ENCODE assay signal across 9 cellular contexts in the genomic region with DNA sequence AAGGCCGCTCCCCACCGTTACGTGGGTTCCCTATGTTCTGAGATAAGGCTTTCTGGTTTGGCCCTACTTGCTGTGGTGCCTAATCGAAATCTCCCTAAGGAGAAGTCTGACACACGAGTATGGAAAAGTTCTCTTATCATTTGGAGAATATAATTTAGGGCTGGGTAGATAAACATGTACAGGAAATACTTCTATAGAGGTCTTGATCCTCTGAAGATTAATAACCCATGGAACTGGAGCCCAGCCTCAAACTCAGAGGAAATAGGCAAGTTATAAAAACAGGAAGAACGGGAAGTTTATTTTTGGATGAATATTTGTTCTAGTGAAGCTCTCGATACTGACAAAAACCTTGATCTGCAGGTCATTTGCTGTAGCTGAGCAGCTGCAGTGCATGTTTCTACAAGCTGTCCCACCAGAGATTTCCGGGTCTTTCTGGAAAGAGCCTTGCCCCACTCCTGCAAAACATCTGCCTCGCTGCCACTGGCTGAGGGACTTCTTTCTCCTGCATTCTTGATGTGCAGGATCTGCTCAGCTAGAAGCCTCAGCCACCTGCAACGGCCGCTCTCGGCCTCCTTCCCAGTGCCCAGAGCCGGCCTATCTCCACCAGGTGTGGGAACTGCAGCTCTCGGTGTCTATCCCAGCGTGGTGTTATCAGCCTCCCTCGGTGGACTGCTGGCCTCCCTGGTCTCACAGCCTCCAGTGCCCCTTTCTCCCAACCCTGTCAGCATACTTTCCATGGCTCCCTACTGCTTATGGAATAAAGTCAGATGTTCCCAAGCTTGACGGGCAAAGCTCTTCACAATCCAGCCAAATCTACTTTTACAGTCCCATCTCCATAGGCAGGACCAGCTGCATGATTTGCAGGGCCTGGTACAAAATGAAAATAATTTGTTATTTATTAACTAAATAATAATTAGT. TPM values are rescaled to one million over a fixed set of nuclear protein-coding genes. Genes with fewer than 3 reads are reported as not detected.
A peak's percentile ranks its signal among the peaks of the same experiment; 100 is the strongest.
DNase-seq lines count a peak whose midpoint lies in the region; ATAC-seq, FAIRE-seq and TF ChIP-seq lines count a peak whose summit lies in the region.
"Had no signal": no experiment of that assay in that cellular context is flagged by ENCODE, and none has a peak within 500 bp of the region (broad histone marks: within the 10 kb centered on the region; RNA-seq: fewer than 3 reads in every experiment).

No MANE protein-coding gene starts in this region.

- H4K20me1 ChIP-seq in HCT116 (ENCODE audit: insufficient read depth): no peaks in the 10 kb centered on the region
- H4K20me1 ChIP-seq in hepatocyte (ENCODE audit: insufficient read depth, poor library complexity, severe bottlenecking): no peaks in the 10 kb centered on the region

- peaks cover 4% of the 10 kb centered on the region for H3K36me3 Mint-ChIP-seq in stimulated activated memory B cell treated with anti-CD40 and anti-IgM and Interleukin-4, amounts not matched to agents 10 μg/mL and 1 μg/mL and 100 μg/mL, for 72 hours

- H3K9me3 ChIP-seq in HCT116 (ENCODE audit: control insufficient read depth in 1 of 2, insufficient read depth in 1 of 2, low read depth in 1 of 2, low read length in 2 of 2): no peaks in the 10 kb centered on the region
- H3K9me3 ChIP-seq in ascending aorta: no peaks in the 10 kb centered on the region
- no peaks in the 10 kb centered on the region for H3K9me3 ChIP-seq in hepatocyte (ENCODE audit: low read depth)

- H3K4me3 ChIP-seq in HCT116 (replicated peaks in 1 of 2; ENCODE audit: low read depth in 1 of 2, low read length in 2 of 2): peak overlapping the region in 1 of 2 experiments; percentile 38; a peak in 2 of 4 replicates
- H3K4me3 ChIP-seq in ascending aorta: peak overlapping the region; percentile 10 to 40
- H3K4me3 ChIP-seq in hepatocyte: no peak overlapping the region

- BruUV-seq in HCT116 (replicated peaks; lab: Mats Ljungman, UMichigan): no TSS peak

- peak overlapping the region; percentile 28 for H3K27ac Mint-ChIP-seq in stimulated activated memory B cell treated with anti-CD40 and anti-IgM and Interleukin-4, amounts not matched to agents 10 μg/mL and 1 μg/mL and 100 μg/mL, for 72 hours

- H3K4me1 ChIP-seq in HCT116 (ENCODE audit: control insufficient read depth in 1 of 2, insufficient read depth in 2 of 2, low read length in 2 of 2) (peaks cover 93 to 98% of the 10 kb centered on the region in 2 experiments), ascending aorta (peaks cover 11 to 24% of the 10 kb centered on the region in 2 donors), hepatocyte (ENCODE audit: insufficient read depth) (peaks cover 30% of the 10 kb centered on the region)

- intact Hi-C loops in HCT116 (cut with micrococcal nuclease): loop anchor here (1.0 to 2.0 kb wide), 2 partner anchors 46 to 169 kb away; no protein-coding TSS in a partner anchor
- intact Hi-C loops in ascending aorta (cut with DNase I): loop anchor here (5.0 kb wide), 1 partner anchor 48 kb away; the partner anchor contains the start of gene SPRED2

- TF ChIP-seq POLR2A in HCT116 (IDR thresholded peaks at IDR 0.05; ENCODE audit: borderline replicate concordance, extremely low read depth, insufficient read depth, insufficient read length) (no peak), GM12892 (IDR thresholded peaks at IDR 0.05; ENCODE audit: low read depth, low read length) (no peak)

- H3K4me2 ChIP-seq in HCT116 (ENCODE audit: low read length) (peak overlapping the region; percentile 81), hepatocyte (peak overlapping the region; percentile 24)

- H3K27ac ChIP-seq in HCT116 (ENCODE audit: low read depth, low read length) (peak overlapping the region; percentile 84), ascending aorta (peak overlapping the region; percentile 67 to 78), hepatocyte (peak overlapping the region; percentile 71)
- H3K27ac ChIP-seq: HL-60 had no signal

- TF ChIP-seq CTCF in HCT116 (IDR thresholded peaks at IDR 0.05 in 2 of 3, conservative IDR thresholded peaks at IDR 0.05 in 1 of 3; ENCODE audit: borderline replicate concordance in 1 of 3, insufficient read depth in 1 of 3, low read depth in 2 of 3, low read length in 2 of 3) (no peak), ascending aorta (IDR thresholded peaks at IDR 0.05) (no peak), hepatocyte (IDR thresholded peaks at IDR 0.05; ENCODE audit: poor library complexity) (no peak)

- H3K27me3 Mint-ChIP-seq in stimulated activated memory B cell treated with anti-CD40 and anti-IgM and Interleukin-4, amounts not matched to agents 10 μg/mL and 1 μg/mL and 100 μg/mL, for 72 hours: peaks cover 19% of the 10 kb centered on the region

- ATAC-seq in HCT116 (no peak; the same call in 1 of the 2 replicates), GM21360 (IDR thresholded peaks at IDR 0.05; ENCODE audit: unreplicated experiment) (no peak)
- no peak for ATAC-seq in stimulated activated memory B cell treated with anti-CD40 and anti-IgM and Interleukin-4, amounts not matched to agents 10 μg/mL and 1 μg/mL and 100 μg/mL, for 72 hours

- H3K79me2 ChIP-seq in HCT116 (ENCODE audit: insufficient read depth, low read length): peaks cover 88% of the 10 kb centered on the region
- peaks cover 76% of the 10 kb centered on the region for H3K79me2 ChIP-seq in hepatocyte

- no peak overlapping the region for H2AFZ ChIP-seq in HCT116 (ENCODE audit: low read depth, low read length, poor library complexity, severe bottlenecking)
- H2AFZ ChIP-seq in hepatocyte: no peak overlapping the region

- H3K4me1 Mint-ChIP-seq in stimulated activated memory B cell treated with anti-CD40 and anti-IgM and Interleukin-4, amounts not matched to agents 10 μg/mL and 1 μg/mL and 100 μg/mL, for 72 hours: peaks cover 73% of the 10 kb centered on the region

- H3K36me3 ChIP-seq in HCT116 (ENCODE audit: control insufficient read depth in 1 of 2, insufficient read depth in 2 of 2, low read length in 2 of 2) (no peaks in the 10 kb centered on the region), ascending aorta (no peaks in the 10 kb centered on the region), hepatocyte (replicated peaks; ENCODE audit: insufficient read depth, low read depth) (no peaks in the 10 kb centered on the region)

- POLR2A ChIA-PET in HCT116 (lab: Charles Lee): interaction anchor here (0.9 to 2.3 kb wide), 6 partner anchors 7 to 51 kb away, joined by 3 to 11 read pairs (median 5); partner anchors contain the start of gene SPRED2

- CTCF ChIA-PET in HCT116 (lab: Charles Lee): interaction anchor here (1.0 to 1.6 kb wide), 4 partner anchors 14 to 31 kb away, joined by 3 to 5 read pairs (median 4); no protein-coding TSS in a partner anchor

- RAD21 ChIA-PET in HCT116 (lab: Charles Lee; ENCODE audit: low non-redundant PET in 1 of 2, low total read pairs in 2 of 2, uncharacterized antibody in 2 of 2, unreplicated experiment in 2 of 2): no interaction called here

- TF ChIP-seq RAD21 in HCT116 (IDR thresholded peaks at IDR 0.05; ENCODE audit: low read depth): no peak

- peak overlapping the region; percentile 61 for H3K9ac ChIP-seq in HCT116 (ENCODE audit: low read length)

- H3K9me3 Mint-ChIP-seq in stimulated activated memory B cell treated with anti-CD40 and anti-IgM and Interleukin-4, amounts not matched to agents 10 μg/mL and 1 μg/mL and 100 μg/mL, for 72 hours: no peaks in the 10 kb centered on the region

- H3K9me2 ChIP-seq in HCT116 (ENCODE audit: insufficient read depth) (no peaks in the 10 kb centered on the region), hepatocyte (replicated peaks; ENCODE audit: insufficient read depth) (no peaks in the 10 kb centered on the region)

- DNase-seq in HCT116 (ENCODE audit: low read depth, low spot score) (no peak), ascending aorta (ENCODE audit: low spot score in 2 of 2) (no peak), hepatocyte (ENCODE audit: low spot score) (no peak), GM12892 (ENCODE audit: insufficient read length) (no peak), GM19238 (ENCODE audit: insufficient read length, low spot score) (no peak), OCI-M2 (lab: John Stamatoyannopoulos, UW; ENCODE audit: unreplicated experiment) (no peak)

- H3K27me3 ChIP-seq in HCT116 (ENCODE audit: insufficient read depth, low read length): no peaks in the 10 kb centered on the region
- no peaks in the 10 kb centered on the region for H3K27me3 ChIP-seq in ascending aorta
- no peaks in the 10 kb centered on the region for H3K27me3 ChIP-seq in hepatocyte

- FAIRE-seq in GM12892 (lab: Jason Lieb, UNC): no peak

- no peak overlapping the region for H3K4me3 Mint-ChIP-seq in stimulated activated memory B cell treated with anti-CD40 and anti-IgM and Interleukin-4, amounts not matched to agents 10 μg/mL and 1 μg/mL and 100 μg/mL, for 72 hours

- 73% methylated on average over 17 of the region's 17 CpGs for WGBS in hepatocyte (ENCODE audit: low lambda C conversion rate, missing lambda C conversion rate)

TF ChIP-seq in HCT116, 20 proteins besides CTCF, POLR2A, EP300 and RAD21 (continues in another document):
- TF ChIP-seq SRF (IDR thresholded peaks at IDR 0.05; ENCODE audit: low read depth) (no peak), ZNF274 (IDR thresholded peaks at IDR 0.05; ENCODE audit: low read depth, low read length) (no peak), JUND (IDR thresholded peaks at IDR 0.05) (no peak), SIN3A (IDR thresholded peaks at IDR 0.05; ENCODE audit: low read depth) (no peak), EZH2 (IDR thresholded peaks at IDR 0.05) (no peak), TCF7L2 (IDR thresholded peaks at IDR 0.05; ENCODE audit: borderline replicate concordance, extremely low read depth, insufficient read depth, insufficient read length) (no peak), MAX (IDR thresholded peaks at IDR 0.05) (no peak), CBX3 (IDR thresholded peaks at IDR 0.05; ENCODE audit: low read depth) (no peak), ATF3 (IDR thresholded peaks at IDR 0.05) (no peak), FOSL1 (IDR thresholded peaks at IDR 0.05; ENCODE audit: low read depth) (no peak), YY1 (IDR thresholded peaks at IDR 0.05; ENCODE audit: extremely low read depth, insufficient replicate concordance, low read depth, low read length) (no peak), ELF1 (IDR thresholded peaks at IDR 0.05; ENCODE audit: borderline replicate concordance, low read depth) (no peak)

RNA-seq across cellular contexts. Expression of gene SPRED2, which starts 48.6 kb away (rescaled TPM):
- total RNA-seq in HCT116 (2021; ENCODE audit: unreplicated experiment) (62.6 TPM), ascending aorta (18.5 TPM), hepatocyte (11.8 and 14.1 TPM in 2 replicates)
- polyA plus RNA-seq in HCT116 (2012): 33.2 and 33.7 TPM in 2 replicates
- 12.7 and 17.7 TPM in 2 replicates for polyA plus RNA-seq in hepatocyte
- polyA plus RNA-seq in GM12892 (2012; ENCODE audit: missing spikeins): 8.5 TPM
